Comparison of ENCODE assay signal across 11 cellular contexts in genomic region chr3:122183521-122183892, GRCh38. TPM values are rescaled to one million over a fixed set of nuclear protein-coding genes. Genes with fewer than 3 reads are reported as not detected.
DNase-seq lines count a peak whose midpoint lies in the region; ATAC-seq, FAIRE-seq and TF ChIP-seq lines count a peak whose summit lies in the region.
"Had no signal": no experiment of that assay in that cellular context is flagged by ENCODE, and none has a peak within 500 bp of the region (broad histone marks: within the 10 kb centered on the region; RNA-seq: fewer than 3 reads in every experiment).

A gene with protein sequence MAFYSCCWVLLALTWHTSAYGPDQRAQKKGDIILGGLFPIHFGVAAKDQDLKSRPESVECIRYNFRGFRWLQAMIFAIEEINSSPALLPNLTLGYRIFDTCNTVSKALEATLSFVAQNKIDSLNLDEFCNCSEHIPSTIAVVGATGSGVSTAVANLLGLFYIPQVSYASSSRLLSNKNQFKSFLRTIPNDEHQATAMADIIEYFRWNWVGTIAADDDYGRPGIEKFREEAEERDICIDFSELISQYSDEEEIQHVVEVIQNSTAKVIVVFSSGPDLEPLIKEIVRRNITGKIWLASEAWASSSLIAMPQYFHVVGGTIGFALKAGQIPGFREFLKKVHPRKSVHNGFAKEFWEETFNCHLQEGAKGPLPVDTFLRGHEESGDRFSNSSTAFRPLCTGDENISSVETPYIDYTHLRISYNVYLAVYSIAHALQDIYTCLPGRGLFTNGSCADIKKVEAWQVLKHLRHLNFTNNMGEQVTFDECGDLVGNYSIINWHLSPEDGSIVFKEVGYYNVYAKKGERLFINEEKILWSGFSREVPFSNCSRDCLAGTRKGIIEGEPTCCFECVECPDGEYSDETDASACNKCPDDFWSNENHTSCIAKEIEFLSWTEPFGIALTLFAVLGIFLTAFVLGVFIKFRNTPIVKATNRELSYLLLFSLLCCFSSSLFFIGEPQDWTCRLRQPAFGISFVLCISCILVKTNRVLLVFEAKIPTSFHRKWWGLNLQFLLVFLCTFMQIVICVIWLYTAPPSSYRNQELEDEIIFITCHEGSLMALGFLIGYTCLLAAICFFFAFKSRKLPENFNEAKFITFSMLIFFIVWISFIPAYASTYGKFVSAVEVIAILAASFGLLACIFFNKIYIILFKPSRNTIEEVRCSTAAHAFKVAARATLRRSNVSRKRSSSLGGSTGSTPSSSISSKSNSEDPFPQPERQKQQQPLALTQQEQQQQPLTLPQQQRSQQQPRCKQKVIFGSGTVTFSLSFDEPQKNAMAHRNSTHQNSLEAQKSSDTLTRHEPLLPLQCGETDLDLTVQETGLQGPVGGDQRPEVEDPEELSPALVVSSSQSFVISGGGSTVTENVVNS (plus strand): TSS chr3:122183668. CDS start chr3:122254190, 70,522 bp downstream.

- H3K4me1 ChIP-seq in iPS-20b (ENCODE audit: insufficient read depth, low read length), result no peaks in the 10 kb centered on the region

- H3K9me3 Mint-ChIP-seq in activated T-cell treated with anti-CD3 and anti-CD28 coated beads, Interleukin-2, amount 50 U/mL, for 24 hours, result no peaks in the 10 kb centered on the region
- H3K9me3 Mint-ChIP-seq in activated T-helper 17 cell treated with anti-CD3 and anti-CD28 coated beads, Interleukin-2, amount 50 U/mL, for 72 hours, result no peaks in the 10 kb centered on the region
- no peaks in the 10 kb centered on the region for H3K9me3 Mint-ChIP-seq in stimulated activated effector memory CD8-positive, alpha-beta T cell treated with anti-CD3 and anti-CD28 coated beads, Interleukin-12 subunit alpha, Interleukin-12 subunit beta, amount 100 ng/mL, for 72 hours

- TF ChIP-seq CTCF in D721Med (IDR thresholded peaks at IDR 0.05; ENCODE audit: insufficient read depth, missing control alignments), result no peak

- no peaks in the 10 kb centered on the region for H3K36me3 Mint-ChIP-seq in activated T-cell treated with anti-CD3 and anti-CD28 coated beads, Interleukin-2, amount 50 U/mL, for 24 hours (ENCODE audit: low read depth)
- H3K36me3 Mint-ChIP-seq in activated T-helper 17 cell treated with anti-CD3 and anti-CD28 coated beads, Interleukin-2, amount 50 U/mL, for 72 hours (ENCODE audit: low read depth), result no peaks in the 10 kb centered on the region
- H3K36me3 Mint-ChIP-seq in stimulated activated effector memory CD8-positive, alpha-beta T cell treated with anti-CD3 and anti-CD28 coated beads, Interleukin-12 subunit alpha, Interleukin-12 subunit beta, amount 100 ng/mL, for 72 hours, result peaks cover 5% of the 10 kb centered on the region

- H3K27ac Mint-ChIP-seq in activated T-cell treated with anti-CD3 and anti-CD28 coated beads, Interleukin-2, amount 50 U/mL, for 24 hours, result no peak within 1 kb of the TSS
- H3K27ac Mint-ChIP-seq in activated T-helper 17 cell treated with anti-CD3 and anti-CD28 coated beads, Interleukin-2, amount 50 U/mL, for 72 hours, result peak within 1 kb of the TSS; percentile 60
- H3K27ac Mint-ChIP-seq in stimulated activated effector memory CD8-positive, alpha-beta T cell treated with anti-CD3 and anti-CD28 coated beads, Interleukin-12 subunit alpha, Interleukin-12 subunit beta, amount 100 ng/mL, for 72 hours, result no peak within 1 kb of the TSS

- no peaks in the 10 kb centered on the region for H3K9me3 ChIP-seq in iPS-20b (ENCODE audit: insufficient read depth, low read depth, low read length)

- H3K4me1 Mint-ChIP-seq in activated T-cell treated with anti-CD3 and anti-CD28 coated beads, Interleukin-2, amount 50 U/mL, for 24 hours (ENCODE audit: low read depth), result peaks cover 7% of the 10 kb centered on the region
- no peaks in the 10 kb centered on the region for H3K4me1 Mint-ChIP-seq in activated T-helper 17 cell treated with anti-CD3 and anti-CD28 coated beads, Interleukin-2, amount 50 U/mL, for 72 hours
- peaks cover 8% of the 10 kb centered on the region for H3K4me1 Mint-ChIP-seq in stimulated activated effector memory CD8-positive, alpha-beta T cell treated with anti-CD3 and anti-CD28 coated beads, Interleukin-12 subunit alpha, Interleukin-12 subunit beta, amount 100 ng/mL, for 72 hours

- no peak for FAIRE-seq in D721Med (lab: Jason Lieb, UNC)
- FAIRE-seq: K562 had no signal

- peaks cover 78% of the 10 kb centered on the region for H3K27me3 Mint-ChIP-seq in activated T-cell treated with anti-CD3 and anti-CD28 coated beads, Interleukin-2, amount 50 U/mL, for 24 hours
- H3K27me3 Mint-ChIP-seq in activated T-helper 17 cell treated with anti-CD3 and anti-CD28 coated beads, Interleukin-2, amount 50 U/mL, for 72 hours, result peaks cover 53% of the 10 kb centered on the region

- peaks cover 79% of the 10 kb centered on the region for H3K27me3 ChIP-seq in iPS-20b (ENCODE audit: insufficient read depth, low read length)

- H3K4me3 Mint-ChIP-seq in activated T-cell treated with anti-CD3 and anti-CD28 coated beads, Interleukin-2, amount 50 U/mL, for 24 hours, result peak within 1 kb of the TSS; percentile 58
- peak within 1 kb of the TSS; percentile 79 for H3K4me3 Mint-ChIP-seq in activated T-helper 17 cell treated with anti-CD3 and anti-CD28 coated beads, Interleukin-2, amount 50 U/mL, for 72 hours
- H3K4me3 Mint-ChIP-seq in stimulated activated effector memory CD8-positive, alpha-beta T cell treated with anti-CD3 and anti-CD28 coated beads, Interleukin-12 subunit alpha, Interleukin-12 subunit beta, amount 100 ng/mL, for 72 hours, result peak within 1 kb of the TSS; percentile 69

- no peaks in the 10 kb centered on the region for H3K36me3 ChIP-seq in iPS-20b (ENCODE audit: insufficient read depth, low read depth, low read length)

- ATAC-seq in activated T-helper 17 cell treated with anti-CD3 and anti-CD28 coated beads, Interleukin-2, amount 50 U/mL, for 72 hours (replicated peaks), result peak; percentile 66
- ATAC-seq in stimulated activated effector memory CD8-positive, alpha-beta T cell treated with anti-CD3 and anti-CD28 coated beads, Interleukin-12 subunit alpha, Interleukin-12 subunit beta, amount 100 ng/mL, for 72 hours, result peak; percentile 44
- ATAC-seq: K562 had no signal

- H3K4me3 ChIP-seq in iPS-20b (ENCODE audit: low read length), result peak within 1 kb of the TSS; percentile 80
- H3K4me3 ChIP-seq: K562 had no signal

- DNase-seq in activated T-cell treated with anti-CD3 and anti-CD28 coated beads, Interleukin-2, amount 50 U/mL, for 24 hours, result no peak
- no peak for DNase-seq in activated T-cell treated with anti-CD3 and anti-CD28 coated beads, Interleukin-2, amount 50 U/mL, for 48 hours
- no peak for DNase-seq in stimulated activated effector memory CD8-positive, alpha-beta T cell treated with anti-CD3 and anti-CD28 coated beads, Interleukin-12 subunit alpha, Interleukin-12 subunit beta, amount 100 ng/mL, for 72 hours (ENCODE audit: low spot score in 2 of 2)
- DNase-seq in NCI-H1105 (lab: John Stamatoyannopoulos, UW) (no peak), AG08395 (ENCODE audit: low spot score) (no peak), D721Med (ENCODE audit: insufficient read length, low spot score) (no peak)
- DNase-seq: SHP77 treated with DMSO at 0.1 percent for 48 hours; stimulated activated naive CD4-positive, alpha-beta T cell had no signal

- H3K27ac ChIP-seq in iPS-20b (ENCODE audit: low read length), result no peak within 1 kb of the TSS

- H3K9ac ChIP-seq in iPS-20b (ENCODE audit: low read depth, low read length), result peak within 1 kb of the TSS; percentile 48

RNA-seq across cellular contexts. Expression of the gene that starts here (rescaled TPM):
- total RNA-seq in activated T-helper 17 cell treated with anti-CD3 and anti-CD28 coated beads, Interleukin-2, amount 50 U/mL, for 72 hours, result 1 to 10 TPM in 1 of 2 donors, under 1 TPM in 1; 0.82 to 3.9 TPM
- total RNA-seq: K562 had no signal
